16 cellular contexts compared by ENCODE assay signal in genomic region chr9:95729669-95730368, GRCh38.
DNase-seq lines count a peak whose midpoint lies in the region; ATAC-seq, FAIRE-seq and TF ChIP-seq lines count a peak whose summit lies in the region.
"Had no signal": no experiment of that assay in that cellular context is flagged by ENCODE, and none has a peak within 500 bp of the region (broad histone marks: within the 10 kb centered on the region; RNA-seq: fewer than 3 reads in every experiment).

No MANE protein-coding gene starts in this region.

- H2AFZ ChIP-seq in H1 (ENCODE audit: low read length) = no peak overlapping the region

- FAIRE-seq in H1 (lab: Jason Lieb, UNC) = no peak
- FAIRE-seq: H54 had no signal

- peaks cover 9% of the 10 kb centered on the region for H3K9me3 Mint-ChIP-seq in activated CD8-positive, alpha-beta memory T cell treated with anti-CD3 and anti-CD28 coated beads, Interleukin-2, amount 10 ng/mL, durations not matched to agents 7 days and 5 days (ENCODE audit: low read depth)

- no peak overlapping the region for H3K18ac ChIP-seq in H1 (ENCODE audit: extremely low read depth, low read length)

- H3K36me3 ChIP-seq in H1 (ENCODE audit: control insufficient read depth in 2 of 4, insufficient read depth in 4 of 4, low read length in 3 of 4) (no peaks in the 10 kb centered on the region), testis (ENCODE audit: low read depth, missing control alignments) (no peaks in the 10 kb centered on the region)
- H3K36me3 ChIP-seq: BLaER1 treated with 17β-estradiol and CSF1 and Interleukin-3, amounts not matched to agents 10 nM and 100 nM had no signal

- no peak overlapping the region for H4K8ac ChIP-seq in H1 (ENCODE audit: extremely low read depth, insufficient read depth, low read length)

- CTCF ChIA-PET in H1 (lab: Charles Lee; ENCODE audit: partially characterized antibody) = interaction anchor here (0.7 to 3.3 kb wide), 4 partner anchors 12 to 72 kb away, joined by 3 to 13 read pairs (median 4); no protein-coding TSS in a partner anchor
- CTCF ChIA-PET in activated CD8-positive, alpha-beta memory T cell treated with anti-CD3 and anti-CD28 coated beads, Interleukin-2, amount 10 ng/mL, durations not matched to agents 7 days and 5 days (lab: Charles Lee) = no interaction called here

- no peak for TF ChIP-seq RAD21 in H1 (IDR thresholded peaks at IDR 0.05 in 1 of 2, conservative IDR thresholded peaks at IDR 0.05 in 1 of 2; ENCODE audit: low read depth in 2 of 2, low read length in 2 of 2)

- no peak overlapping the region for H3K14ac ChIP-seq in H1 (ENCODE audit: insufficient read length)

- no peak overlapping the region for H4K5ac ChIP-seq in H1 (ENCODE audit: insufficient read length, low read depth, low read length)

- no peaks in the 10 kb centered on the region for H3K4me1 ChIP-seq in H1 (replicated peaks in 1 of 4; ENCODE audit: control insufficient read depth in 3 of 4, insufficient read depth in 4 of 4, low read length in 3 of 4)
- H3K4me1 ChIP-seq in testis = peaks cover 27% of the 10 kb centered on the region

- no peak for TF ChIP-seq CTCF in H1 (IDR thresholded peaks at IDR 0.05; ENCODE audit: control extremely low read depth in 1 of 3, insufficient read depth in 1 of 3, low read depth in 1 of 3, low read length in 3 of 3)
- TF ChIP-seq CTCF in testis (IDR thresholded peaks at IDR 0.05) = no peak

- no peak overlapping the region for H3K56ac ChIP-seq in H1 (replicated peaks; ENCODE audit: insufficient read length, low read depth, low read length)

- H4K20me1 ChIP-seq in H1 (replicated peaks in 1 of 2; ENCODE audit: control insufficient read depth in 1 of 2, insufficient read depth in 2 of 2, low read length in 2 of 2) = no peaks in the 10 kb centered on the region
- H4K20me1 ChIP-seq: BLaER1 treated with 17β-estradiol and CSF1 and Interleukin-3, amounts not matched to agents 10 nM and 100 nM had no signal

- no peak for TF ChIP-seq POLR2A in H1 (IDR thresholded peaks at IDR 0.05; ENCODE audit: control extremely low read depth in 1 of 2, low read depth in 2 of 2, low read length in 2 of 2)
- no peak for TF ChIP-seq POLR2A in testis (IDR thresholded peaks at IDR 0.05)

- H3K27ac Mint-ChIP-seq in activated CD8-positive, alpha-beta memory T cell treated with anti-CD3 and anti-CD28 coated beads, Interleukin-2, amount 10 ng/mL, durations not matched to agents 7 days and 5 days = no peak overlapping the region
- H3K27ac Mint-ChIP-seq: CD4-positive, CD25-positive, alpha-beta regulatory T cell had no signal

- no peak for TF ChIP-seq EP300 in H1 (IDR thresholded peaks at IDR 0.05; ENCODE audit: borderline replicate concordance in 1 of 2, low read depth in 2 of 2, low read length in 2 of 2)

- peak; percentile 21 for DNase-seq in HT1080 (ENCODE audit: low read depth)
- DNase-seq in NCI-H69 (lab: John Stamatoyannopoulos, UW) = peak; percentile 70
- DNase-seq in H1 (ENCODE audit: low read depth in 1 of 2, low spot score in 2 of 2) = no peak
- DNase-seq in testis = peak; percentile 67
- DNase-seq in activated CD8-positive, alpha-beta memory T cell treated with anti-CD3 and anti-CD28 coated beads, Interleukin-2, amount 10 ng/mL, durations not matched to agents 7 days and 5 days = no peak
- DNase-seq: ACHN; Calu3; CD4-positive, CD25-positive, alpha-beta regulatory T cell; DMS 273 treated with DMSO at 0.1 percent for 48 hours had no signal

- H3K23me2 ChIP-seq in H1 (ENCODE audit: low read depth, low read length) = no peaks in the 10 kb centered on the region

- H2BK5ac ChIP-seq in H1 (ENCODE audit: low read depth, low read length) = no peak overlapping the region

- H3K9ac ChIP-seq in H1 (replicated peaks in 1 of 4; ENCODE audit: extremely low read depth in 1 of 4, low read depth in 3 of 4, low read length in 3 of 4) = no peak overlapping the region
- H3K9ac ChIP-seq: BLaER1 treated with 17β-estradiol and CSF1 and Interleukin-3, amounts not matched to agents 10 nM and 100 nM had no signal

- H3K79me2 ChIP-seq in H1 (ENCODE audit: control insufficient read depth in 1 of 2, insufficient read depth in 2 of 2, low read length in 2 of 2) = no peaks in the 10 kb centered on the region

- H2BK20ac ChIP-seq in H1 (ENCODE audit: low read length) = no peak overlapping the region

- H3K27me3 ChIP-seq in H1 (replicated peaks in 1 of 4; ENCODE audit: control insufficient read depth in 3 of 4, extremely low read depth in 1 of 4, insufficient read depth in 3 of 4, low read length in 3 of 4) = no peaks in the 10 kb centered on the region
- H3K27me3 ChIP-seq in testis = no peaks in the 10 kb centered on the region
- H3K27me3 ChIP-seq: BLaER1 treated with 17β-estradiol and CSF1 and Interleukin-3, amounts not matched to agents 10 nM and 100 nM had no signal

- intact Hi-C loops in testis (cut with DNase I; ENCODE audit: low total_unique reads) = no loop called here

- no peak overlapping the region for H2BK15ac ChIP-seq in H1 (ENCODE audit: low read length)

- H3K79me1 ChIP-seq in H1 (ENCODE audit: low read depth, low read length) = no peaks in the 10 kb centered on the region

- no peak overlapping the region for H3K23ac ChIP-seq in H1 (ENCODE audit: insufficient read length)

- no peak overlapping the region for H3K4me3 Mint-ChIP-seq in activated CD8-positive, alpha-beta memory T cell treated with anti-CD3 and anti-CD28 coated beads, Interleukin-2, amount 10 ng/mL, durations not matched to agents 7 days and 5 days
- H3K4me3 Mint-ChIP-seq: CD4-positive, CD25-positive, alpha-beta regulatory T cell had no signal

- H3K9me3 ChIP-seq in H1 (ENCODE audit: insufficient read depth in 2 of 2, low read depth in 1 of 2, low read length in 1 of 2) (peaks cover 0 to 5% of the 10 kb centered on the region in 2 experiments; a peak in 1 of 4 replicates), testis (no peaks in the 10 kb centered on the region)

- no peak overlapping the region for H3K4ac ChIP-seq in H1 (replicated peaks; ENCODE audit: insufficient read length, low read depth, low read length)

- ATAC-seq in HG03469 (IDR thresholded peaks at IDR 0.05; ENCODE audit: unreplicated experiment) (no peak), HG02642 (IDR thresholded peaks at IDR 0.05; ENCODE audit: poor library complexity, unreplicated experiment) (no peak), HG03159 (IDR thresholded peaks at IDR 0.05; ENCODE audit: unreplicated experiment) (no peak)
- no peak for ATAC-seq in activated CD8-positive, alpha-beta memory T cell treated with anti-CD3 and anti-CD28 coated beads, Interleukin-2, amount 10 ng/mL, durations not matched to agents 7 days and 5 days
- ATAC-seq: HCT116 had no signal

- no peak overlapping the region for H2BK12ac ChIP-seq in H1 (ENCODE audit: low read depth, low read length)

- 94% methylated on average over 5 of the region's 5 CpGs; no CpG with 5 or more reads in 1 of the 2 experiments for whole genome bisulfite sequencing in H1 (ENCODE audit: extremely low coverage in 1 of 2, insufficient coverage in 1 of 2, insufficient read length in 1 of 2, insufficient replicate concordance in 2 of 2, low coverage in 1 of 2, low lambda C conversion rate in 2 of 2, missing lambda C conversion rate in 1 of 2), 2 experiments
- 45 to 53% methylated on average over 5 of the region's 5 CpGs for WGBS in testis, 2 donors

- peaks cover 19% of the 10 kb centered on the region for H3K36me3 Mint-ChIP-seq in activated CD8-positive, alpha-beta memory T cell treated with anti-CD3 and anti-CD28 coated beads, Interleukin-2, amount 10 ng/mL, durations not matched to agents 7 days and 5 days
- H3K36me3 Mint-ChIP-seq: CD4-positive, CD25-positive, alpha-beta regulatory T cell had no signal

- POLR2A ChIA-PET in H1 (lab: Charles Lee; ENCODE audit: partially characterized antibody) = no interaction called here

- H3K4me1 Mint-ChIP-seq in activated CD8-positive, alpha-beta memory T cell treated with anti-CD3 and anti-CD28 coated beads, Interleukin-2, amount 10 ng/mL, durations not matched to agents 7 days and 5 days = peaks cover 15% of the 10 kb centered on the region

- H3K4me2 ChIP-seq in H1 (ENCODE audit: insufficient read depth in 1 of 2, low read depth in 2 of 2, low read length in 2 of 2) = no peak overlapping the region
- H3K4me2 ChIP-seq: BLaER1 treated with 17β-estradiol and CSF1 and Interleukin-3, amounts not matched to agents 10 nM and 100 nM had no signal

- H2AK5ac ChIP-seq in H1 (ENCODE audit: low read depth, low read length) = no peak overlapping the region

- peaks cover 41% of the 10 kb centered on the region for H3K27me3 Mint-ChIP-seq in activated CD8-positive, alpha-beta memory T cell treated with anti-CD3 and anti-CD28 coated beads, Interleukin-2, amount 10 ng/mL, durations not matched to agents 7 days and 5 days

- no peak overlapping the region for H4K91ac ChIP-seq in H1 (replicated peaks; ENCODE audit: insufficient read length, low read length)

- H3K27ac ChIP-seq in H1 (ENCODE audit: low read depth, low read length) (no peak overlapping the region), testis (no peak overlapping the region)
- H3K27ac ChIP-seq: BLaER1 treated with 17β-estradiol and CSF1 and Interleukin-3, amounts not matched to agents 10 nM and 100 nM; HL-60 had no signal

- no peak overlapping the region for H3K4me3 ChIP-seq in H1 (ENCODE audit: extremely low read depth in 1 of 4, insufficient read depth in 2 of 4, low read depth in 3 of 4, low read length in 4 of 4)
- H3K4me3 ChIP-seq in testis = peak overlapping the region; percentile 25 to 48
- H3K4me3 ChIP-seq: BLaER1 treated with 17β-estradiol and CSF1 and Interleukin-3, amounts not matched to agents 10 nM and 100 nM had no signal

- H2BK120ac ChIP-seq in H1 (replicated peaks; ENCODE audit: low read depth, low read length) = no peak overlapping the region

TF ChIP-seq in H1, 55 proteins besides CTCF, POLR2A, EP300 and RAD21:
- no peak for TF ChIP-seq CHD2 (IDR thresholded peaks at IDR 0.05; ENCODE audit: low read length)
- no peak for TF ChIP-seq TCF12 (IDR thresholded peaks at IDR 0.05; ENCODE audit: low read depth, low read length)
- TF ChIP-seq NRF1 (IDR thresholded peaks at IDR 0.05; ENCODE audit: low read depth, low read length) = no peak
- TF ChIP-seq JUN (IDR thresholded peaks at IDR 0.05; ENCODE audit: low read depth, low read length) = no peak
- 0 out of 2 replicates have a peak, but pooled peaks have one; percentile 20 for TF ChIP-seq SP1 (IDR thresholded peaks at IDR 0.05; ENCODE audit: low read depth, low read length)

Comparison
In these comparisons a context has a peak if more than half of its experiments do, and no peak if none do; other contexts are left out.
1. DNase-seq: peak in HT1080 (single experiment), NCI-H69 (single experiment) and testis (single experiment); none in H1 (0 of 2) and activated CD8-positive, alpha-beta memory T cell treated with anti-CD3 and anti-CD28 coated beads, Interleukin-2, amount 10 ng/mL, durations not matched to agents 7 days and 5 days (single experiment).
2. H3K4me3 ChIP-seq: peak in testis (2 of 2); none in H1 (0 of 4).